ENCODE assay signal across 17 cellular contexts in genomic region chr14:106652494-106652893, GRCh38.
DNase-seq lines count a peak whose midpoint lies in the region; ATAC-seq, FAIRE-seq and TF ChIP-seq lines count a peak whose summit lies in the region.
"Had no signal": no experiment of that assay in that cellular context is flagged by ENCODE, and none has a peak within 500 bp of the region (broad histone marks: within the 10 kb centered on the region; RNA-seq: fewer than 3 reads in every experiment).

No MANE protein-coding gene starts in this region.

- peak; percentile 81 for FAIRE-seq in GM12891 (lab: Jason Lieb, UNC)

- peaks cover 12% of the 10 kb centered on the region for H3K27me3 Mint-ChIP-seq in activated T-helper 17 cell treated with anti-CD3 and anti-CD28 coated beads, Interleukin-2, amount 50 U/mL, for 72 hours
- H3K27me3 Mint-ChIP-seq: IgD-negative memory B cell, progenitor cell of endocrine pancreas had no signal

- H3K27me3 ChIP-seq in BLaER1 (no peaks in the 10 kb centered on the region), left ventricle myocardium inferior (ENCODE audit: low read depth) (peaks cover 52% of the 10 kb centered on the region), neuronal stem cell (ENCODE audit: control insufficient read depth in 3 of 3, insufficient read depth in 3 of 3, low read depth in 1 of 3, low read length in 3 of 3) (no peaks in the 10 kb centered on the region)

- intact Hi-C loops in left ventricle myocardium inferior (cut with micrococcal nuclease) = no loop called here

- peaks cover 3% of the 10 kb centered on the region for H3K9me3 Mint-ChIP-seq in activated T-helper 17 cell treated with anti-CD3 and anti-CD28 coated beads, Interleukin-2, amount 50 U/mL, for 72 hours

- H3K36me3 ChIP-seq in BLaER1 (no peaks in the 10 kb centered on the region), left ventricle myocardium inferior (no peaks in the 10 kb centered on the region), neuronal stem cell (replicated peaks in 1 of 2; ENCODE audit: control insufficient read depth in 2 of 2, insufficient read depth in 2 of 2, low read length in 2 of 2) (no peaks in the 10 kb centered on the region)
- H3K36me3 ChIP-seq: thoracic aorta had no signal

- H3K79me1 ChIP-seq in neuronal stem cell (ENCODE audit: low read depth, low read length) = no peaks in the 10 kb centered on the region

- H3K18ac ChIP-seq in neuronal stem cell (ENCODE audit: low read length) = no peak overlapping the region

- TF ChIP-seq CTCF in left ventricle myocardium inferior (IDR thresholded peaks at IDR 0.05; ENCODE audit: borderline replicate concordance) = no peak

- no peak overlapping the region for H2BK15ac ChIP-seq in neuronal stem cell (ENCODE audit: low read length)

- peaks cover 56% of the 10 kb centered on the region for H3K4me1 ChIP-seq in BLaER1
- no peaks in the 10 kb centered on the region for H3K4me1 ChIP-seq in left ventricle myocardium inferior
- no peaks in the 10 kb centered on the region for H3K4me1 ChIP-seq in neuronal stem cell (ENCODE audit: control insufficient read depth in 2 of 2, insufficient read depth in 1 of 2, low read depth in 1 of 2, low read length in 2 of 2)

- H4K91ac ChIP-seq in neuronal stem cell (ENCODE audit: low read depth, low read length, poor library complexity) = no peak overlapping the region

- H3K4me1 Mint-ChIP-seq in activated T-helper 17 cell treated with anti-CD3 and anti-CD28 coated beads, Interleukin-2, amount 50 U/mL, for 72 hours = peaks cover 2% of the 10 kb centered on the region

- no peak overlapping the region for H3K4ac ChIP-seq in neuronal stem cell (ENCODE audit: low read length)

- H3K4me2 ChIP-seq in BLaER1 (peak overlapping the region; percentile 54), neuronal stem cell (ENCODE audit: insufficient read depth, low read length, poor library complexity, severe bottlenecking) (no peak overlapping the region)

- H2BK120ac ChIP-seq in neuronal stem cell (ENCODE audit: low read depth, low read length) = no peak overlapping the region

- H2AK5ac ChIP-seq in neuronal stem cell (ENCODE audit: low read depth, low read length) = no peak overlapping the region

- H4K20me1 ChIP-seq in BLaER1 = no peaks in the 10 kb centered on the region

- H4K8ac ChIP-seq in neuronal stem cell (ENCODE audit: low read depth, low read length) = no peak overlapping the region

- H3K27ac ChIP-seq in BLaER1 (peak overlapping the region; percentile 53; the same call in 1 of the 2 replicates), left ventricle myocardium inferior (replicated peaks) (no peak overlapping the region), neuronal stem cell (replicated peaks; ENCODE audit: low read length) (no peak overlapping the region)
- H3K27ac ChIP-seq: thoracic aorta had no signal

- no peaks in the 10 kb centered on the region for H3K36me3 Mint-ChIP-seq in activated T-helper 17 cell treated with anti-CD3 and anti-CD28 coated beads, Interleukin-2, amount 50 U/mL, for 72 hours (ENCODE audit: low read depth)

- H2AFZ ChIP-seq in neuronal stem cell (ENCODE audit: low read length) = no peak overlapping the region

- H3K4me3 ChIP-seq in BLaER1 = no peak overlapping the region
- H3K4me3 ChIP-seq in left ventricle myocardium inferior = no peak overlapping the region
- H3K4me3 ChIP-seq in neuronal stem cell (ENCODE audit: low read length in 2 of 2) = no peak overlapping the region
- H3K4me3 ChIP-seq: thoracic aorta had no signal

- no peak overlapping the region for H3K23ac ChIP-seq in neuronal stem cell (ENCODE audit: low read depth, low read length, poor library complexity)

- TF ChIP-seq POLR2A in GM12891 (IDR thresholded peaks at IDR 0.05; ENCODE audit: low read depth, low read length) = no peak

- DNase-seq in GM12891 (ENCODE audit: insufficient read length, low spot score) = no peak
- DNase-seq in NCI-H345 treated with DMSO at 0.1 percent for 48 hours (lab: John Stamatoyannopoulos, UW; ENCODE audit: unreplicated experiment) = peak; percentile 5
- no peak for DNase-seq in left ventricle myocardium inferior
- DNase-seq in neuronal stem cell (ENCODE audit: low spot score) = no peak
- DNase-seq in HK-2 (ENCODE audit: unreplicated experiment) = no peak
- DNase-seq: dermis blood vessel endothelial cell, DMS153, NCI-H1417 treated with DMSO at 0.1 percent for 48 hours, SHP77 treated with DMSO at 0.1 percent for 48 hours, T1000 had no signal

- peaks cover 15% of the 10 kb centered on the region; the same call in 1 of the 2 replicates for H3K9me3 ChIP-seq in BLaER1
- no peaks in the 10 kb centered on the region for H3K9me3 ChIP-seq in left ventricle myocardium inferior (replicated peaks)
- H3K9me3 ChIP-seq in neuronal stem cell (replicated peaks in 1 of 2; ENCODE audit: control insufficient read depth in 2 of 2, insufficient read depth in 1 of 2, low read depth in 1 of 2, low read length in 2 of 2) = peaks cover 0 to 18% of the 10 kb centered on the region in 2 donors
- H3K9me3 ChIP-seq: thoracic aorta had no signal

- H3K4me3 Mint-ChIP-seq in activated T-helper 17 cell treated with anti-CD3 and anti-CD28 coated beads, Interleukin-2, amount 50 U/mL, for 72 hours = no peak overlapping the region

- no peak overlapping the region for H3K27ac Mint-ChIP-seq in activated T-helper 17 cell treated with anti-CD3 and anti-CD28 coated beads, Interleukin-2, amount 50 U/mL, for 72 hours
- H3K27ac Mint-ChIP-seq: activated T-helper 2 cell treated with anti-CD3 and anti-CD28 coated beads, Interferon-gamma antibody, Interleukin-2, Interleukin-4, amounts not matched to agents 10 μg/mL and 5 μg/mL and 100 μg/mL, durations not matched to agents 14 hours and 24 hours and 36 hours; progenitor cell of endocrine pancreas had no signal

- H3K9ac ChIP-seq in BLaER1 = no peak overlapping the region
- H3K9ac ChIP-seq in neuronal stem cell (ENCODE audit: low read depth, low read length, poor library complexity) = no peak overlapping the region

- H2BK5ac ChIP-seq in neuronal stem cell (ENCODE audit: low read length) = no peak overlapping the region

- ATAC-seq in HG02798 (IDR thresholded peaks at IDR 0.05; ENCODE audit: poor library complexity, unreplicated experiment) = peak; percentile 38
- no peak for ATAC-seq in activated T-helper 17 cell treated with anti-CD3 and anti-CD28 coated beads, Interleukin-2, amount 50 U/mL, for 72 hours (replicated peaks)

- no peak overlapping the region for H2BK12ac ChIP-seq in neuronal stem cell (ENCODE audit: low read length)

- WGBS in neuronal stem cell (ENCODE audit: extremely low coverage in 2 of 2, insufficient read length in 2 of 2, insufficient replicate concordance in 1 of 2), 2 donors = no CpG with 5 or more reads among the region's 2 CpGs

- no peak overlapping the region for H3K14ac ChIP-seq in neuronal stem cell (ENCODE audit: low read length)

TF ChIP-seq in GM12891, 5 proteins besides CTCF, POLR2A, EP300 and RAD21:
- TF ChIP-seq POU2F2 (IDR thresholded peaks at IDR 0.05; ENCODE audit: low read depth, low read length) (no peak), POLR2AphosphoS5 (IDR thresholded peaks at IDR 0.05; ENCODE audit: low read depth, low read length) (no peak), TAF1 (IDR thresholded peaks at IDR 0.05; ENCODE audit: low read depth, low read length) (no peak), PAX5 (IDR thresholded peaks at IDR 0.05; ENCODE audit: insufficient read depth, low read length, severe bottlenecking) (no peak), SPI1 (IDR thresholded peaks at IDR 0.05; ENCODE audit: low read depth, low read length) (no peak)
